20 cellular contexts compared by ENCODE assay signal in genomic region chr12:128763395-128763794, GRCh38.
"Had no signal": no experiment of that assay in that cellular context is flagged by ENCODE, and none has a peak within 500 bp of the region (broad histone marks: within the 10 kb centered on the region; RNA-seq: fewer than 3 reads in every experiment).

No MANE protein-coding gene starts in this region.

- H3K27ac Mint-ChIP-seq: activated CD4-positive, alpha-beta T cell treated with anti-CD3 and anti-CD28 coated beads, Interleukin-2, amount 10 ng/mL, durations not matched to agents 24 days and 14 days; activated CD8-positive, alpha-beta T cell treated with anti-CD3 and anti-CD28 coated beads for 36 hours; activated naive CD4-positive, alpha-beta T cell treated with anti-CD3 and anti-CD28 coated beads for 36 hours; activated T-helper 17 cell treated with anti-CD3 and anti-CD28 coated beads, Interleukin-2, amount 50 U/mL, for 72 hours; mesothelial cell of epicardium; T-helper 2 cell treated with Interferon-gamma antibody and Interleukin-4, amounts not matched to agents 5 μg/mL and 100 μg/mL, for 36 hours; WTC11 had no signal

- H3K36me3 Mint-ChIP-seq: mesothelial cell of epicardium had no signal

- H3K36me3 ChIP-seq: brain microvascular endothelial cell, lower lobe of right lung, thoracic aorta, upper lobe of left lung had no signal

- H3K4me1 Mint-ChIP-seq: activated CD4-positive, alpha-beta T cell treated with anti-CD3 and anti-CD28 coated beads, Interleukin-2, amount 10 ng/mL, durations not matched to agents 24 days and 14 days; activated T-helper 17 cell treated with anti-CD3 and anti-CD28 coated beads, Interleukin-2, amount 50 U/mL, for 72 hours; mesothelial cell of epicardium; WTC11 had no signal

- H3K9me3 ChIP-seq: lower lobe of right lung, thoracic aorta, upper lobe of left lung had no signal

- H3K4me3 Mint-ChIP-seq: activated CD4-positive, alpha-beta T cell treated with anti-CD3 and anti-CD28 coated beads, Interleukin-2, amount 10 ng/mL, durations not matched to agents 24 days and 14 days; activated CD8-positive, alpha-beta T cell treated with anti-CD3 and anti-CD28 coated beads for 36 hours; activated naive CD4-positive, alpha-beta T cell treated with anti-CD3 and anti-CD28 coated beads for 36 hours; activated T-helper 17 cell treated with anti-CD3 and anti-CD28 coated beads, Interleukin-2, amount 50 U/mL, for 72 hours; mesothelial cell of epicardium; T-helper 2 cell treated with Interferon-gamma antibody and Interleukin-4, amounts not matched to agents 5 μg/mL and 100 μg/mL, for 36 hours; WTC11 had no signal

- H3K9me3 Mint-ChIP-seq: activated CD4-positive, alpha-beta T cell treated with anti-CD3 and anti-CD28 coated beads, Interleukin-2, amount 10 ng/mL, durations not matched to agents 24 days and 14 days; activated CD8-positive, alpha-beta T cell treated with anti-CD3 and anti-CD28 coated beads for 36 hours; activated naive CD4-positive, alpha-beta T cell treated with anti-CD3 and anti-CD28 coated beads for 36 hours; activated T-helper 17 cell treated with anti-CD3 and anti-CD28 coated beads, Interleukin-2, amount 50 U/mL, for 72 hours; mesothelial cell of epicardium; T-helper 2 cell treated with Interferon-gamma antibody and Interleukin-4, amounts not matched to agents 5 μg/mL and 100 μg/mL, for 36 hours had no signal

- H3K27ac ChIP-seq: brain microvascular endothelial cell, coronary artery, lower lobe of right lung, thoracic aorta, upper lobe of left lung had no signal

- H3K27me3 Mint-ChIP-seq: activated CD4-positive, alpha-beta T cell treated with anti-CD3 and anti-CD28 coated beads, Interleukin-2, amount 10 ng/mL, durations not matched to agents 24 days and 14 days had no signal

- H3K4me1 ChIP-seq: lower lobe of right lung, upper lobe of left lung had no signal

- ATAC-seq: activated CD8-positive, alpha-beta T cell treated with anti-CD3 and anti-CD28 coated beads for 36 hours; activated T-helper 17 cell treated with anti-CD3 and anti-CD28 coated beads, Interleukin-2, amount 50 U/mL, for 72 hours; WTC11 had no signal

- H3K4me3 ChIP-seq: coronary artery, lower lobe of right lung, thoracic aorta, upper lobe of left lung had no signal

- H3K27me3 ChIP-seq: upper lobe of left lung had no signal

- DNase-seq: activated CD4-positive, alpha-beta T cell treated with anti-CD3 and anti-CD28 coated beads, Interleukin-2, amount 10 ng/mL, durations not matched to agents 24 days and 14 days; activated CD8-positive, alpha-beta T cell treated with anti-CD3 and anti-CD28 coated beads for 36 hours; activated naive CD4-positive, alpha-beta T cell treated with anti-CD3 and anti-CD28 coated beads for 36 hours; activated T-cell treated with anti-CD3 and anti-CD28 coated beads, Interleukin-2, amount 50 U/mL, for 1 hour; aorta; brain microvascular endothelial cell; erythroblast; foreskin melanocyte; glutamatergic neuron; hypothalamus; lower lobe of right lung; stimulated activated CD4-positive, alpha-beta T cell treated with anti-CD3 and anti-CD28 coated beads, Interleukin-12 subunit alpha, Interleukin-12 subunit beta, amount 100 ng/mL, for 4 hours; stimulated activated CD4-positive, alpha-beta T cell treated with anti-CD3 and anti-CD28 coated beads, Interleukin-1b, Interleukin-23, amount 100 ng/mL, for 48 hours; upper lobe of left lung had no signal
